ENCODE assay signal across 7 cellular contexts in genomic region chr15:43663333-43663732, GRCh38. TPM values are rescaled to one million over a fixed set of nuclear protein-coding genes. Genes with fewer than 3 reads are reported as not detected.
"Had no signal": no experiment of that assay in that cellular context is flagged by ENCODE, and none has a peak within 500 bp of the region (broad histone marks: within the 10 kb centered on the region; RNA-seq: fewer than 3 reads in every experiment).

No MANE protein-coding gene starts in this region.

RNA-seq across cellular contexts. Expression of gene CKMT1A, which starts 30.3 kb away (rescaled TPM):
- total RNA-seq: dermis blood vessel endothelial cell, endothelial cell of umbilical vein, glomerular endothelial cell, lung microvascular endothelial cell, myocyte had no signal
- polyA plus RNA-seq: endothelial cell of umbilical vein had no signal

RNA-seq across cellular contexts. Expression of gene STRC, which starts 44.7 kb away (rescaled TPM):
- total RNA-seq: dermis blood vessel endothelial cell, endothelial cell of umbilical vein, glomerular endothelial cell, left ventricle myocardium superior, lower lobe of right lung, lung microvascular endothelial cell had no signal
